19 cellular contexts compared by ENCODE assay signal in the genomic region with DNA sequence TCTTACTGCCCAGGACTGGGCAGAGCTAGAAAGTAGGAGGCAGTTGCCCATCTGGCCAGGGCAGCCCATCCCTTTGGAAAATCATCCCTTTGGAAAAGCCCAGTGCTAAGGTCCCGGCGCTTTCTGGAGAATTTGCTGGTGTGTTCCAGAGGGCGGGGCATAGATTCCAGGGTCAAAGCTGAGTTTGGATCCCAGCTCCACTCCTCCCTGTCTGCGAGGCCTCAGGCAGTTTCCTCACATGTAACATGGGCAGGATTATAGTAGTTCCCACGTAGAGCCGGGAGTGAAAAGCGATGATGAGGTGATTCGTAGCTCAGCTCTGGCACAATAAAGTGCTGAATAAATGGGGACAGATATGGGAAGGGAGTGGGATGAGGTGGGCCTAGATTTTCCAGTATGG. TPM values are rescaled to one million over a fixed set of nuclear protein-coding genes. Genes with fewer than 3 reads are reported as not detected.
DNase-seq lines count a peak whose midpoint lies in the region; ATAC-seq, FAIRE-seq and TF ChIP-seq lines count a peak whose summit lies in the region.
"Had no signal": no experiment of that assay in that cellular context is flagged by ENCODE, and none has a peak within 500 bp of the region (broad histone marks: within the 10 kb centered on the region; RNA-seq: fewer than 3 reads in every experiment).

No MANE protein-coding gene starts in this region.

- H2AFZ ChIP-seq in PC-3 (ENCODE audit: low read length), result no peak overlapping the region
- H2AFZ ChIP-seq in hepatocyte, result no peak overlapping the region

- intact Hi-C loops in PC-3 (cut with micrococcal nuclease), result loop anchor here (1.0 to 5.0 kb wide), 5 partner anchors 30 to 255 kb away; no protein-coding TSS in a partner anchor
- intact Hi-C loops in testis (cut with DNase I; ENCODE audit: low total_unique reads), result no loop called here
- intact Hi-C loops in natural killer cell (cut with micrococcal nuclease), result loop anchor here (1.0 to 5.0 kb wide), 3 partner anchors 40 to 255 kb away; no protein-coding TSS in a partner anchor

- no peaks in the 10 kb centered on the region for H3K27me3 ChIP-seq in PC-3 (ENCODE audit: low read length)
- H3K27me3 ChIP-seq in hepatocyte, result no peaks in the 10 kb centered on the region
- H3K27me3 ChIP-seq in testis, result no peaks in the 10 kb centered on the region

- WGBS in hepatocyte (ENCODE audit: low lambda C conversion rate, missing lambda C conversion rate), result 73% methylated on average over 8 of the region's 8 CpGs
- 25 to 27% methylated on average over 8 of the region's 8 CpGs for WGBS in testis, 2 donors

- ATAC-seq in PC-3 (peak; percentile 19; the same call in 1 of the 2 replicates), HG03045 (IDR thresholded peaks at IDR 0.05; ENCODE audit: unreplicated experiment) (no peak), natural killer cell (no peak)
- ATAC-seq: body of pancreas had no signal

- peaks cover 0 to 6% of the 10 kb centered on the region in 2 donors for H3K4me1 Mint-ChIP-seq in natural killer cell

- no peaks in the 10 kb centered on the region for H3F3A ChIP-seq in PC-3 (ENCODE audit: low read length, unreplicated experiment)

- H3K9me3 ChIP-seq in PC-3 (ENCODE audit: low read length) (no peaks in the 10 kb centered on the region), hepatocyte (ENCODE audit: low read depth) (no peaks in the 10 kb centered on the region), testis (no peaks in the 10 kb centered on the region)
- H3K9me3 ChIP-seq: body of pancreas had no signal

- no peaks in the 10 kb centered on the region for H3K36me3 Mint-ChIP-seq in natural killer cell

- H3K4me1 ChIP-seq in PC-3 (ENCODE audit: insufficient read depth, low read length) (peaks cover 15% of the 10 kb centered on the region; the same call in 1 of the 2 replicates), hepatocyte (ENCODE audit: insufficient read depth) (no peaks in the 10 kb centered on the region), testis (peaks cover 23% of the 10 kb centered on the region)
- H3K4me1 ChIP-seq: body of pancreas had no signal

- DNase-seq in PC-3, result no peak
- peak; percentile 19 for DNase-seq in epithelial cell of esophagus (ENCODE audit: low read depth)
- DNase-seq in hepatocyte (ENCODE audit: low spot score), result no peak
- peak; percentile 44 for DNase-seq in testis
- no peak for DNase-seq in RCC 7860 (ENCODE audit: low spot score)
- DNase-seq in NK-92 (lab: John Stamatoyannopoulos, UW; ENCODE audit: unreplicated experiment), result no peak
- no peak for DNase-seq in natural killer cell
- DNase-seq: DMS153, islet precursor cell, NCI-H187, NCI-H510A had no signal

- H3K36me3 ChIP-seq in PC-3 (ENCODE audit: low read depth, low read length) (no peaks in the 10 kb centered on the region), hepatocyte (replicated peaks; ENCODE audit: insufficient read depth, low read depth) (no peaks in the 10 kb centered on the region), testis (ENCODE audit: low read depth, missing control alignments) (no peaks in the 10 kb centered on the region)

- H3K27me3 Mint-ChIP-seq in natural killer cell (ENCODE audit: low read depth in 2 of 2), result peaks cover 0 to 3% of the 10 kb centered on the region in 2 donors
- H3K27me3 Mint-ChIP-seq: activated CD4-positive, alpha-beta memory T cell treated with anti-CD3 and anti-CD28 coated beads, Interleukin-2, amount 10 ng/mL, durations not matched to agents 7 days and 5 days; progenitor cell of endocrine pancreas had no signal

- H3K27ac ChIP-seq in PC-3 (ENCODE audit: low read length) (no peak overlapping the region), hepatocyte (no peak overlapping the region), testis (peak overlapping the region in 1 of 2 donors; percentile 29)
- H3K27ac ChIP-seq: body of pancreas had no signal

- H3K9ac ChIP-seq in PC-3 (ENCODE audit: low read length), result no peak overlapping the region

- H3K4me2 ChIP-seq in PC-3 (ENCODE audit: low read length), result peak overlapping the region; percentile 30; the same call in 1 of the 2 replicates
- peak overlapping the region; percentile 64 for H3K4me2 ChIP-seq in hepatocyte

- H3K27ac Mint-ChIP-seq in natural killer cell, result no peak overlapping the region
- H3K27ac Mint-ChIP-seq: activated CD4-positive, alpha-beta memory T cell treated with anti-CD3 and anti-CD28 coated beads, Interleukin-2, amount 10 ng/mL, durations not matched to agents 7 days and 5 days; naive thymus-derived CD4-positive, alpha-beta T cell; progenitor cell of endocrine pancreas; T-helper 17 cell had no signal

- BruUV-seq in PC-3 (replicated peaks; lab: Mats Ljungman, UMichigan), result no TSS peak

- H3K9me3 Mint-ChIP-seq in natural killer cell, result no peaks in the 10 kb centered on the region
- H3K9me3 Mint-ChIP-seq: activated CD4-positive, alpha-beta memory T cell treated with anti-CD3 and anti-CD28 coated beads, Interleukin-2, amount 10 ng/mL, durations not matched to agents 7 days and 5 days; naive thymus-derived CD4-positive, alpha-beta T cell had no signal

- TF ChIP-seq POLR2A in testis (IDR thresholded peaks at IDR 0.05), result no peak

- CTCF ChIA-PET in PC-3 (lab: Charles Lee), result interaction anchor here (1.1 to 2.4 kb wide), 3 partner anchors 31 to 161 kb away, joined by 4 to 8 read pairs (median 4); no protein-coding TSS in a partner anchor

- no peak for TF ChIP-seq CTCF in PC-3 (conservative IDR thresholded peaks at IDR 0.05; ENCODE audit: low read depth, low read length)
- no peak for TF ChIP-seq CTCF in epithelial cell of esophagus (IDR thresholded peaks at IDR 0.05; ENCODE audit: insufficient read depth, low read depth, low read length, missing control alignments)
- no peak for TF ChIP-seq CTCF in hepatocyte (IDR thresholded peaks at IDR 0.05; ENCODE audit: poor library complexity)
- no peak for TF ChIP-seq CTCF in testis (IDR thresholded peaks at IDR 0.05)
- no peak for TF ChIP-seq CTCF in natural killer cell (IDR thresholded peaks at IDR 0.05)

- H3K79me2 ChIP-seq in PC-3 (ENCODE audit: low read length), result no peaks in the 10 kb centered on the region
- no peaks in the 10 kb centered on the region for H3K79me2 ChIP-seq in hepatocyte

- POLR2A ChIA-PET in PC-3 (lab: Charles Lee; ENCODE audit: unreplicated experiment), result no interaction called here

- no peaks in the 10 kb centered on the region for H3K9me2 ChIP-seq in PC-3 (replicated peaks; ENCODE audit: low read length)
- no peaks in the 10 kb centered on the region for H3K9me2 ChIP-seq in hepatocyte (replicated peaks; ENCODE audit: insufficient read depth)

- H4K20me1 ChIP-seq in PC-3 (ENCODE audit: low read length) (no peaks in the 10 kb centered on the region), hepatocyte (ENCODE audit: insufficient read depth, poor library complexity, severe bottlenecking) (no peaks in the 10 kb centered on the region)

- no peak overlapping the region for H3K4me3 ChIP-seq in PC-3 (ENCODE audit: low read length)
- H3K4me3 ChIP-seq in epithelial cell of esophagus (ENCODE audit: low read length), result no peak overlapping the region
- no peak overlapping the region for H3K4me3 ChIP-seq in hepatocyte
- no peak overlapping the region for H3K4me3 ChIP-seq in testis
- H3K4me3 ChIP-seq: body of pancreas had no signal

- FAIRE-seq in RCC 7860 (lab: Jason Lieb, UNC), result no peak

- H3K4me3 Mint-ChIP-seq in natural killer cell, result no peak overlapping the region
- H3K4me3 Mint-ChIP-seq: activated CD4-positive, alpha-beta memory T cell treated with anti-CD3 and anti-CD28 coated beads, Interleukin-2, amount 10 ng/mL, durations not matched to agents 7 days and 5 days; T-helper 17 cell had no signal

RNA-seq across cellular contexts. Expression of a gene that starts 31.4 kb away (rescaled TPM):
- 0.55 TPM in 1 of 2 replicates, not detected in the other for total RNA-seq in PC-3 (2014; rRNA removed)
- 0.20 and 0.43 TPM in 2 replicates for total RNA-seq in hepatocyte
- 0.68 TPM in 1 of 2 replicates, not detected in the other for polyA plus RNA-seq in hepatocyte
- total RNA-seq in testis, result 1 to 10 TPM; 4.8 to 6.4 TPM
- 5.5 TPM for polyA plus RNA-seq in testis (ENCODE audit: insufficient read depth, low read depth, low replicate concordance)
- total RNA-seq in natural killer cell, result not detected
- total RNA-seq: endothelial cell of umbilical vein; HT1080; naive thymus-derived CD4-positive, alpha-beta T cell; T-helper 17 cell had no signal
- polyA plus RNA-seq: endothelial cell of umbilical vein; naive thymus-derived CD4-positive, alpha-beta T cell had no signal

RNA-seq across cellular contexts. Expression of a gene that starts 47.2 kb away (rescaled TPM):
- total RNA-seq in PC-3 (2014; rRNA removed) (54.3 and 90.4 TPM in 2 replicates), hepatocyte (47.8 and 62.3 TPM in 2 replicates), testis (10 to 100 TPM; 66.2 to 85.4 TPM), natural killer cell (10 to 100 TPM; 40.2 to 50.4 (median 40.8) TPM)
- polyA plus RNA-seq in hepatocyte (72.0 and 74.3 TPM in 2 replicates), testis (ENCODE audit: insufficient read depth, low read depth, low replicate concordance) (46.8 TPM)

RNA-seq across cellular contexts. Expression of a gene that starts 47.4 kb away (rescaled TPM):
- total RNA-seq in PC-3 (2014; rRNA removed) (51.1 and 55.3 TPM in 2 replicates), hepatocyte (29.7 and 39.6 TPM in 2 replicates), testis (10 to 100 TPM; 84.2 to 86.5 TPM), natural killer cell (100 to 1,000 TPM in 2 of 3 donors, 10 to 100 TPM in 1; 99.5 to 120 (median 104) TPM)
- polyA plus RNA-seq in hepatocyte (27.5 and 29.0 TPM in 2 replicates), testis (ENCODE audit: insufficient read depth, low read depth, low replicate concordance) (107 TPM)

Comparison
In these comparisons a context has a peak if more than half of its experiments do, and no peak if none do; other contexts are left out.
1. DNase-seq: peak in epithelial cell of esophagus (single experiment) and testis (single experiment); none in PC-3 (single experiment), hepatocyte (single experiment), RCC 7860 (single experiment), NK-92 (single experiment) and natural killer cell (single experiment).